ENCODE assay signal across 8 cellular contexts in genomic region chr7:148697950-148698396, GRCh38. TPM values are rescaled to one million over a fixed set of nuclear protein-coding genes. Genes with fewer than 3 reads are reported as not detected.
DNase-seq lines count a peak whose midpoint lies in the region; ATAC-seq and TF ChIP-seq lines count a peak whose summit lies in the region.

No MANE protein-coding gene starts in this region.

- WGBS in hepatocyte (ENCODE audit: low lambda C conversion rate, missing lambda C conversion rate): under 1% methylated on average over 12 of the region's 18 CpGs

- peak; percentile 27 for DNase-seq in NCI-H2171 treated with DMSO at 0.1 percent for 48 hours (lab: John Stamatoyannopoulos, UW)
- DNase-seq in NCI-H2171 (lab: John Stamatoyannopoulos, UW): no peak
- DNase-seq in activated T-cell treated with anti-CD3 and anti-CD28 coated beads, Interleukin-2, amount 50 U/mL, for 4 hours: no peak
- DNase-seq in hepatocyte (ENCODE audit: low spot score): no peak
- DNase-seq in NCI-H1930 (lab: John Stamatoyannopoulos, UW): no peak
- DNase-seq in NCI-H226: no peak

- H3K4me3 Mint-ChIP-seq in activated T-cell treated with anti-CD3 and anti-CD28 coated beads, Interleukin-2, amount 50 U/mL, for 4 hours: peak overlapping the region; percentile 78

- H3K79me2 ChIP-seq in hepatocyte: peaks cover 52% of the 10 kb centered on the region

- peaks cover 33% of the 10 kb centered on the region for H4K20me1 ChIP-seq in hepatocyte (ENCODE audit: insufficient read depth, poor library complexity, severe bottlenecking)

- H3K4me1 ChIP-seq in hepatocyte (ENCODE audit: insufficient read depth): peaks cover 16% of the 10 kb centered on the region

- H3K27ac ChIP-seq in hepatocyte (peak overlapping the region; percentile 100), skin epidermis (peak overlapping the region; percentile 90 to 100 (median 98))

- no peaks in the 10 kb centered on the region for H3K27me3 ChIP-seq in hepatocyte

- peak; percentile 6 for ATAC-seq in HG03175 (IDR thresholded peaks at IDR 0.05; ENCODE audit: unreplicated experiment)
- ATAC-seq in activated T-cell treated with anti-CD3 and anti-CD28 coated beads, Interleukin-2, amount 50 U/mL, for 4 hours: peak in 1 of 2 donors; percentile 13

- peak overlapping the region; percentile 89 for H3K4me2 ChIP-seq in hepatocyte

- H2AFZ ChIP-seq in hepatocyte: peak overlapping the region; percentile 92

- H3K9me2 ChIP-seq in hepatocyte (replicated peaks; ENCODE audit: insufficient read depth): no peaks in the 10 kb centered on the region

- H3K4me3 ChIP-seq in hepatocyte (peak overlapping the region; percentile 90), skin epidermis (peak overlapping the region; percentile 65 to 94 (median 87))

- peaks cover 6% of the 10 kb centered on the region for H3K36me3 Mint-ChIP-seq in activated T-cell treated with anti-CD3 and anti-CD28 coated beads, Interleukin-2, amount 50 U/mL, for 4 hours (ENCODE audit: insufficient read depth)

- no peaks in the 10 kb centered on the region for H3K36me3 ChIP-seq in hepatocyte (replicated peaks; ENCODE audit: insufficient read depth, low read depth)

- peaks cover 54% of the 10 kb centered on the region for H3K4me1 Mint-ChIP-seq in activated T-cell treated with anti-CD3 and anti-CD28 coated beads, Interleukin-2, amount 50 U/mL, for 4 hours (ENCODE audit: low read depth)

- H3K9me3 ChIP-seq in hepatocyte (ENCODE audit: low read depth): no peaks in the 10 kb centered on the region

- H3K27me3 Mint-ChIP-seq in activated T-cell treated with anti-CD3 and anti-CD28 coated beads, Interleukin-2, amount 50 U/mL, for 4 hours (ENCODE audit: low read depth): no peaks in the 10 kb centered on the region

- no peak for TF ChIP-seq CTCF in hepatocyte (IDR thresholded peaks at IDR 0.05; ENCODE audit: poor library complexity)

- no peaks in the 10 kb centered on the region for H3K9me3 Mint-ChIP-seq in activated T-cell treated with anti-CD3 and anti-CD28 coated beads, Interleukin-2, amount 50 U/mL, for 4 hours

RNA-seq across cellular contexts. Expression of gene CUL1, which starts 0.7 kb away (rescaled TPM):
- total RNA-seq in activated T-cell treated with anti-CD3 and anti-CD28 coated beads, Interleukin-2, amount 50 U/mL, for 4 hours: 10 to 100 TPM; 75.2 to 83.7 (median 75.4) TPM
- total RNA-seq in hepatocyte: 64.2 and 68.4 TPM in 2 replicates
- 55.3 and 56.7 TPM in 2 replicates for polyA plus RNA-seq in hepatocyte
